ENCODE assay signal across 28 cellular contexts in the genomic region with DNA sequence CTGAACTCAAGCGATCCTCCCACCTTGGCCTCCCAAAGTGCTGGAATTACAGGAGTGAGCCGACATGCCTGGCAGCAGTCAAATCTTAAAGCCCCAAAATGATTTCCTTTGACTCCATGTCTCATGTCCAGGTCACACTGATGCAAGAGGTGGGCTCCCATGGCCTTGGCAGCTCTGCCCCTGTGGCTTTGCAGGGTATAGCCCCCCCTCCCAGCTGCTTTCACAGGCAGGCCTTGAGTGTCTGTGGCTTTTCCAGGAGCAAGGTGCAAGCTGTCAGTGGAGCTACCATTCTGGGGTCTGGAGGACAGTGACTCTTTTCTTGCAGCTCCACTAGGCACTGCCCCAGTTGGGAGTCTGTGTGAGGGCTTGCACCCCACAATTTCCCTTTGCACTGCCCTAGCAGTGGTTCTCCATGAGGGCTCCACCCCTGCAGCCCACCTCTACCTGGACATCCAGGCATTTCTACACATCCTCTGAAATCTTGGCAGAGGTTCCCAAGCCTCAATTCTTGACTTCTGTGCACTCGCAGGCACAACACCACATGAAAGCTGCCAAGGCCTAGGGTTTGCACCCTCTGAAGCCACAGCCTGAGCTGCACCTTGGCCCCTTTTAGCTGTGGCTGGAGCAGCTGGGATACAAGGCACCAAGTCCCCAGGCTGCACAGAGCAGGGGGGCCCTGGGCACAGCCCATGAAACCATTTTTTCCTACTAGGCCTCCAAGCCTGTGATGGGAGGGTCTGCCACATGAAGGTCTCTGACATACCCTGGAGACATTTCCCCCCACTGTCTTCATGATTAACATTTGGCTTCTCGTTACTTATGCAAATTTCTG.
"Had no signal": no experiment of that assay in that cellular context is flagged by ENCODE, and none has a peak within 500 bp of the region (broad histone marks: within the 10 kb centered on the region; RNA-seq: fewer than 3 reads in every experiment).

No MANE protein-coding gene starts in this region.

- H3K27me3 ChIP-seq: colonic mucosa, esophagus squamous epithelium, heart right ventricle, left lung, right atrium auricular region, sigmoid colon, suprapubic skin, transverse colon, upper lobe of right lung, uterus had no signal

- H3K9me3 ChIP-seq: colonic mucosa, esophagus squamous epithelium, mucosa of descending colon, right atrium auricular region, suprapubic skin, transverse colon, upper lobe of right lung, uterus had no signal

- H3K36me3 Mint-ChIP-seq: naive B cell; natural killer cell treated with Interleukin-12 subunit alpha and Interleukin-12 subunit beta and Interleukin-15 and Interleukin-18, amount 100 ng/mL, for 72 hours had no signal

- H3K36me3 ChIP-seq: colonic mucosa, esophagus squamous epithelium, heart right ventricle, left lung, right atrium auricular region, sigmoid colon, suprapubic skin, transverse colon, upper lobe of right lung, uterus had no signal

- H3K27me3 Mint-ChIP-seq: dendritic cell treated with granulocyte-macrophage colony-stimulating factor and Interleukin-4, amounts not matched to agents 40 ng/mL and 50 ng/mL, for 4 days; naive B cell; natural killer cell treated with Interleukin-12 subunit alpha and Interleukin-12 subunit beta and Interleukin-15 and Interleukin-18, amount 100 ng/mL, for 72 hours; progenitor cell of endocrine pancreas; stimulated activated naive CD8-positive, alpha-beta T cell treated with anti-CD3 and anti-CD28 coated beads, Interleukin-15, amount 100 ng/mL, for 72 hours had no signal

- H3K27ac ChIP-seq: colonic mucosa, esophagus squamous epithelium, heart right ventricle, left lung, parathyroid adenoma, right atrium auricular region, sigmoid colon, suprapubic skin, transverse colon, upper lobe of right lung, uterus had no signal

- H3K9me3 Mint-ChIP-seq: dendritic cell treated with granulocyte-macrophage colony-stimulating factor and Interleukin-4, amounts not matched to agents 40 ng/mL and 50 ng/mL, for 4 days; mesothelial cell of epicardium; natural killer cell treated with Interleukin-12 subunit alpha and Interleukin-12 subunit beta and Interleukin-15 and Interleukin-18, amount 100 ng/mL, for 72 hours had no signal

- FAIRE-seq: islet of Langerhans had no signal

- H3K4me3 Mint-ChIP-seq: dendritic cell treated with granulocyte-macrophage colony-stimulating factor and Interleukin-4, amounts not matched to agents 40 ng/mL and 50 ng/mL, for 4 days; mesothelial cell of epicardium; natural killer cell treated with Interleukin-12 subunit alpha and Interleukin-12 subunit beta and Interleukin-15 and Interleukin-18, amount 100 ng/mL, for 72 hours; neural crest cell; stimulated activated naive CD8-positive, alpha-beta T cell treated with anti-CD3 and anti-CD28 coated beads, Interleukin-15, amount 100 ng/mL, for 72 hours had no signal

- H3K79me2 ChIP-seq: parathyroid adenoma had no signal

- H3K27ac Mint-ChIP-seq: dendritic cell treated with granulocyte-macrophage colony-stimulating factor and Interleukin-4, amounts not matched to agents 40 ng/mL and 50 ng/mL, for 4 days; mesothelial cell of epicardium; natural killer cell treated with Interleukin-12 subunit alpha and Interleukin-12 subunit beta and Interleukin-15 and Interleukin-18, amount 100 ng/mL, for 72 hours had no signal

- ATAC-seq: heart right ventricle; left cardiac atrium; left lung; mucosa of descending colon; natural killer cell treated with Interleukin-12 subunit alpha and Interleukin-12 subunit beta and Interleukin-15 and Interleukin-18, amount 100 ng/mL, for 72 hours; stimulated activated naive CD8-positive, alpha-beta T cell treated with anti-CD3 and anti-CD28 coated beads, Interleukin-15, amount 100 ng/mL, for 72 hours; upper lobe of right lung had no signal

- H3K4me1 ChIP-seq: colonic mucosa, esophagus squamous epithelium, left lung, parathyroid adenoma, right atrium auricular region, sigmoid colon, suprapubic skin, transverse colon, upper lobe of right lung, uterus had no signal

- H2AFZ ChIP-seq: parathyroid adenoma had no signal

- DNase-seq: colonic mucosa; effector CD8-positive, alpha-beta T cell; erythroblast; esophagus squamous epithelium; foreskin melanocyte; glutamatergic neuron; heart right ventricle; hippocampal formation; left cardiac atrium; left lung; mesenchymal stem cell; mucosa of descending colon; naive B cell; sigmoid colon; stimulated activated naive CD4-positive, alpha-beta T cell; stimulated activated naive CD8-positive, alpha-beta T cell treated with anti-CD3 and anti-CD28 coated beads, Interleukin-15, amount 100 ng/mL, for 72 hours; transverse colon; upper lobe of right lung; uterus had no signal

- H3K9ac ChIP-seq: parathyroid adenoma had no signal

- H3K4me3 ChIP-seq: colonic mucosa, esophagus squamous epithelium, heart right ventricle, left lung, mucosa of descending colon, right atrium auricular region, sigmoid colon, suprapubic skin, transverse colon, upper lobe of right lung, uterus had no signal
